In genomic region chr6:139448998-139449610, GRCh38 we compare ENCODE assay signal across 19 cellular contexts.
DNase-seq lines count a peak whose midpoint lies in the region; ATAC-seq and TF ChIP-seq lines count a peak whose summit lies in the region.
"Had no signal": no experiment of that assay in that cellular context is flagged by ENCODE, and none has a peak within 500 bp of the region (broad histone marks: within the 10 kb centered on the region; RNA-seq: fewer than 3 reads in every experiment).

No MANE protein-coding gene starts in this region.

- peaks cover 11% of the 10 kb centered on the region for H3K36me3 Mint-ChIP-seq in stimulated activated memory B cell treated with anti-CD40 and anti-IgM and Interleukin-4, amounts not matched to agents 10 μg/mL and 1 μg/mL and 100 μg/mL, for 72 hours
- H3K36me3 Mint-ChIP-seq: activated CD4-positive, alpha-beta memory T cell treated with anti-CD3 and anti-CD28 coated beads for 36 hours; activated naive CD4-positive, alpha-beta T cell treated with anti-CD3 and anti-CD28 coated beads, Interleukin-2, amount 50 U/mL, for 72 hours had no signal

- H3K4me1 Mint-ChIP-seq in stimulated activated memory B cell treated with anti-CD40 and anti-IgM and Interleukin-4, amounts not matched to agents 10 μg/mL and 1 μg/mL and 100 μg/mL, for 72 hours: peaks cover 29% of the 10 kb centered on the region
- H3K4me1 Mint-ChIP-seq: memory B cell had no signal

- H3K9me3 ChIP-seq in HUES6 (ENCODE audit: control insufficient read depth, insufficient read depth, low read depth, low read length) (no peaks in the 10 kb centered on the region), SK-N-MC (ENCODE audit: low read depth, low read length) (no peaks in the 10 kb centered on the region), iPS-18a (ENCODE audit: control insufficient read depth, low read depth, low read length) (no peaks in the 10 kb centered on the region)
- H3K9me3 ChIP-seq: BLaER1 treated with 17β-estradiol and CSF1 and Interleukin-3, amounts not matched to agents 10 nM and 100 nM; heart left ventricle; tibial artery had no signal

- peak overlapping the region; percentile 63; the same call in 1 of the 2 replicates for H3K27ac ChIP-seq in HUES6 (ENCODE audit: low read depth, low read length)
- peak overlapping the region; percentile 61 for H3K27ac ChIP-seq in SK-N-MC
- H3K27ac ChIP-seq in iPS-18a (ENCODE audit: low read length): peak overlapping the region; percentile 9
- H3K27ac ChIP-seq in dorsolateral prefrontal cortex: no peak overlapping the region
- H3K27ac ChIP-seq: BLaER1 treated with 17β-estradiol and CSF1 and Interleukin-3, amounts not matched to agents 10 nM and 100 nM; heart left ventricle; tibial artery had no signal

- peaks cover 32% of the 10 kb centered on the region for H3K4me1 ChIP-seq in HUES6 (ENCODE audit: control insufficient read depth, insufficient read depth, low read length)
- H3K4me1 ChIP-seq in iPS-18a (ENCODE audit: control insufficient read depth, low read depth, low read length): peaks cover 27% of the 10 kb centered on the region
- H3K4me1 ChIP-seq: tibial artery had no signal

- ATAC-seq in stimulated activated memory B cell treated with anti-CD40 and anti-IgM and Interleukin-4, amounts not matched to agents 10 μg/mL and 1 μg/mL and 100 μg/mL, for 72 hours: no peak
- no peak for ATAC-seq in GM21529 (IDR thresholded peaks at IDR 0.05; ENCODE audit: unreplicated experiment)
- no peak for ATAC-seq in stimulated activated naive CD8-positive, alpha-beta T cell treated with anti-CD3 and anti-CD28 coated beads, Interleukin-15, Interleukin-2, amounts not matched to agents 100 U/mL and 50 U/mL, for 24 hours
- ATAC-seq: activated T-cell treated with anti-CD3 and anti-CD28 coated beads, Interleukin-2, amount 50 U/mL, for 4 hours; heart left ventricle had no signal

- H3K27me3 Mint-ChIP-seq in stimulated activated memory B cell treated with anti-CD40 and anti-IgM and Interleukin-4, amounts not matched to agents 10 μg/mL and 1 μg/mL and 100 μg/mL, for 72 hours: no peaks in the 10 kb centered on the region
- H3K27me3 Mint-ChIP-seq: activated CD4-positive, alpha-beta memory T cell treated with anti-CD3 and anti-CD28 coated beads for 36 hours; memory B cell had no signal

- no peaks in the 10 kb centered on the region for H3K36me3 ChIP-seq in HUES6 (ENCODE audit: control insufficient read depth, insufficient read depth, low read length)
- H3K36me3 ChIP-seq in SK-N-MC (ENCODE audit: insufficient read depth, low read length): no peaks in the 10 kb centered on the region
- no peaks in the 10 kb centered on the region for H3K36me3 ChIP-seq in iPS-18a (ENCODE audit: control insufficient read depth, low read depth, low read length)
- H3K36me3 ChIP-seq: BLaER1 treated with 17β-estradiol and CSF1 and Interleukin-3, amounts not matched to agents 10 nM and 100 nM; heart left ventricle; tibial artery had no signal

- no peak for DNase-seq in SK-N-MC (ENCODE audit: low read depth, low spot score)
- DNase-seq in dorsolateral prefrontal cortex: no peak
- no peak for DNase-seq in stimulated activated naive CD8-positive, alpha-beta T cell treated with anti-CD3 and anti-CD28 coated beads, Interleukin-15, Interleukin-2, amounts not matched to agents 100 U/mL and 50 U/mL, for 24 hours
- DNase-seq: activated CD4-positive, alpha-beta memory T cell treated with anti-CD3 and anti-CD28 coated beads for 36 hours; activated T-cell treated with anti-CD3 and anti-CD28 coated beads, Interleukin-2, amount 50 U/mL, for 4 hours; DND-41; heart left ventricle; KG1; NCI-H1694 treated with DMSO at 0.1 percent for 48 hours; nucleus accumbens; small intestine; tibial artery had no signal

- no peaks in the 10 kb centered on the region for H3K27me3 ChIP-seq in HUES6 (ENCODE audit: control insufficient read depth, insufficient read depth, low read length)
- no peaks in the 10 kb centered on the region for H3K27me3 ChIP-seq in iPS-18a (ENCODE audit: control insufficient read depth, insufficient read depth, low read length)
- H3K27me3 ChIP-seq in dorsolateral prefrontal cortex: no peaks in the 10 kb centered on the region
- H3K27me3 ChIP-seq: BLaER1 treated with 17β-estradiol and CSF1 and Interleukin-3, amounts not matched to agents 10 nM and 100 nM; heart left ventricle; tibial artery had no signal

- H3K4me3 Mint-ChIP-seq in stimulated activated memory B cell treated with anti-CD40 and anti-IgM and Interleukin-4, amounts not matched to agents 10 μg/mL and 1 μg/mL and 100 μg/mL, for 72 hours: no peak overlapping the region
- H3K4me3 Mint-ChIP-seq: activated CD4-positive, alpha-beta memory T cell treated with anti-CD3 and anti-CD28 coated beads for 36 hours; activated T-cell treated with anti-CD3 and anti-CD28 coated beads, Interleukin-2, amount 50 U/mL, for 4 hours; memory B cell had no signal

- H3K27ac Mint-ChIP-seq in stimulated activated memory B cell treated with anti-CD40 and anti-IgM and Interleukin-4, amounts not matched to agents 10 μg/mL and 1 μg/mL and 100 μg/mL, for 72 hours: peak overlapping the region; percentile 8
- H3K27ac Mint-ChIP-seq: activated CD4-positive, alpha-beta memory T cell treated with anti-CD3 and anti-CD28 coated beads for 36 hours; activated naive CD4-positive, alpha-beta T cell treated with anti-CD3 and anti-CD28 coated beads, Interleukin-2, amount 50 U/mL, for 72 hours had no signal

- intact Hi-C loops in dorsolateral prefrontal cortex (cut with DNase I): no loop called here

- H3K4me3 ChIP-seq in HUES6 (ENCODE audit: low read depth, low read length): no peak overlapping the region
- H3K4me3 ChIP-seq in SK-N-MC: peak overlapping the region; percentile 4; the same call in 1 of the 2 replicates
- H3K4me3 ChIP-seq in iPS-18a (ENCODE audit: low read length): no peak overlapping the region
- no peak overlapping the region for H3K4me3 ChIP-seq in dorsolateral prefrontal cortex
- H3K4me3 ChIP-seq: BLaER1 treated with 17β-estradiol and CSF1 and Interleukin-3, amounts not matched to agents 10 nM and 100 nM; heart left ventricle; tibial artery had no signal

- no peak for TF ChIP-seq CTCF in dorsolateral prefrontal cortex (IDR thresholded peaks at IDR 0.05 in 54 of 56, conservative IDR thresholded peaks at IDR 0.05 in 2 of 56; ENCODE audit: low read depth in 1 of 56, partially characterized antibody in 56 of 56)

- H3K9me3 Mint-ChIP-seq in stimulated activated memory B cell treated with anti-CD40 and anti-IgM and Interleukin-4, amounts not matched to agents 10 μg/mL and 1 μg/mL and 100 μg/mL, for 72 hours: no peaks in the 10 kb centered on the region
- H3K9me3 Mint-ChIP-seq: activated CD4-positive, alpha-beta memory T cell treated with anti-CD3 and anti-CD28 coated beads for 36 hours; activated naive CD4-positive, alpha-beta T cell treated with anti-CD3 and anti-CD28 coated beads, Interleukin-2, amount 50 U/mL, for 72 hours; activated T-cell treated with anti-CD3 and anti-CD28 coated beads, Interleukin-2, amount 50 U/mL, for 4 hours; memory B cell had no signal

- H3K9ac ChIP-seq in HUES6 (ENCODE audit: low read length) (no peak overlapping the region), SK-N-MC (ENCODE audit: insufficient read length) (peak overlapping the region; percentile 33), iPS-18a (ENCODE audit: low read length) (peak overlapping the region; percentile 25)
- H3K9ac ChIP-seq: BLaER1 treated with 17β-estradiol and CSF1 and Interleukin-3, amounts not matched to agents 10 nM and 100 nM had no signal

Comparison
In these comparisons a context has a peak if more than half of its experiments do, and no peak if none do; other contexts are left out.
1. H3K27ac ChIP-seq: peak in HUES6 (single experiment), SK-N-MC (single experiment) and iPS-18a (single experiment); none in dorsolateral prefrontal cortex (0 of 59).